In genomic region chr19:14053500-14053899, GRCh38 we compare ENCODE assay signal across 30 cellular contexts. TPM values are rescaled to one million over a fixed set of nuclear protein-coding genes. Genes with fewer than 3 reads are reported as not detected.
"Had no signal": no experiment of that assay in that cellular context is flagged by ENCODE, and none has a peak within 500 bp of the region (broad histone marks: within the 10 kb centered on the region; RNA-seq: fewer than 3 reads in every experiment).

No MANE protein-coding gene starts in this region.

- H3K4me3 Mint-ChIP-seq: activated CD4-positive, alpha-beta memory T cell treated with anti-CD3 and anti-CD28 coated beads, Interleukin-2, amount 10 ng/mL, durations not matched to agents 7 days and 5 days; activated CD4-positive, alpha-beta T cell treated with anti-CD3 and anti-CD28 coated beads, Interleukin-2, amount 10 ng/mL, durations not matched to agents 24 days and 14 days; activated naive CD4-positive, alpha-beta T cell treated with anti-CD3 and anti-CD28 coated beads, Interleukin-2, amount 10 ng/mL, durations not matched to agents 7 days and 5 days; activated T-cell treated with anti-CD3 and anti-CD28 coated beads, Interleukin-2, amount 50 U/mL, for 72 hours; endodermal cell; mesothelial cell of epicardium; neural progenitor cell; stimulated activated naive B cell treated with anti-CD40 and anti-IgM and Interleukin-4, amounts not matched to agents 10 μg/mL and 1 μg/mL and 100 μg/mL, for 72 hours had no signal

- H3K4me1 Mint-ChIP-seq: endodermal cell had no signal

- H3K4me3 ChIP-seq: heart left ventricle, neural progenitor cell, smooth muscle cell, thoracic aorta, vagina had no signal

- H3K4me1 ChIP-seq: neural progenitor cell had no signal

- H3K27ac ChIP-seq: epithelial cell of prostate, heart left ventricle, neural progenitor cell, thoracic aorta, vagina, VCaP had no signal

- H3K36me3 ChIP-seq: neural progenitor cell, thoracic aorta, vagina had no signal

- H3K9me3 ChIP-seq: thoracic aorta, vagina had no signal

- H3K27me3 ChIP-seq: vagina had no signal

- H3K9me3 Mint-ChIP-seq: activated CD4-positive, alpha-beta memory T cell treated with anti-CD3 and anti-CD28 coated beads, Interleukin-2, amount 10 ng/mL, durations not matched to agents 7 days and 5 days; activated CD4-positive, alpha-beta T cell treated with anti-CD3 and anti-CD28 coated beads, Interleukin-2, amount 10 ng/mL, durations not matched to agents 24 days and 14 days; activated naive CD4-positive, alpha-beta T cell treated with anti-CD3 and anti-CD28 coated beads, Interleukin-2, amount 10 ng/mL, durations not matched to agents 7 days and 5 days; activated T-cell treated with anti-CD3 and anti-CD28 coated beads, Interleukin-2, amount 50 U/mL, for 72 hours; mesothelial cell of epicardium; neural progenitor cell; type B pancreatic cell had no signal

- DNase-seq: activated CD4-positive, alpha-beta memory T cell treated with anti-CD3 and anti-CD28 coated beads, Interleukin-2, amount 10 ng/mL, durations not matched to agents 7 days and 5 days; activated CD4-positive, alpha-beta T cell treated with anti-CD3 and anti-CD28 coated beads, Interleukin-2, amount 10 ng/mL, durations not matched to agents 24 days and 14 days; activated effector memory CD4-positive, alpha-beta T cell treated with Interleukin-2 at 50 U/mL for 16 hours; activated naive CD4-positive, alpha-beta T cell treated with anti-CD3 and anti-CD28 coated beads, Interleukin-2, amount 10 ng/mL, durations not matched to agents 7 days and 5 days; activated T-cell treated with anti-CD3 and anti-CD28 coated beads, Interleukin-2, amount 50 U/mL, for 72 hours; amygdala; cerebellar nuclear complex; cortex of kidney; endodermal cell; heart left ventricle; left ventricle myocardium superior; mammary epithelial cell; naive thymus-derived CD8-positive, alpha-beta T cell; stimulated activated CD4-positive, alpha-beta T cell treated with anti-CD3 and anti-CD28 coated beads, Interleukin-15, amount 100 ng/mL, for 24 hours; stimulated activated naive B cell treated with anti-CD40 and anti-IgM and Interleukin-4, amounts not matched to agents 10 μg/mL and 1 μg/mL and 100 μg/mL, for 72 hours had no signal

- H3K9ac ChIP-seq: neural progenitor cell had no signal

- H3K27ac Mint-ChIP-seq: activated naive CD4-positive, alpha-beta T cell treated with anti-CD3 and anti-CD28 coated beads, Interleukin-2, amount 10 ng/mL, durations not matched to agents 7 days and 5 days; activated T-cell treated with anti-CD3 and anti-CD28 coated beads, Interleukin-2, amount 50 U/mL, for 72 hours; endodermal cell; mesothelial cell of epicardium; type B pancreatic cell had no signal

- H3K36me3 Mint-ChIP-seq: neural progenitor cell, type B pancreatic cell had no signal

- ATAC-seq: activated CD4-positive, CD25-positive, alpha-beta regulatory T cell treated with anti-CD3 and anti-CD28 coated beads, Interleukin-2, amount 50 U/mL, for 24 hours; activated T-cell treated with anti-CD3 and anti-CD28 coated beads, Interleukin-2, amount 50 U/mL, for 72 hours; heart left ventricle; left ventricle myocardium superior; naive thymus-derived CD8-positive, alpha-beta T cell; sciatic nerve; stimulated activated naive B cell treated with anti-CD40 and anti-IgM and Interleukin-4, amounts not matched to agents 10 μg/mL and 1 μg/mL and 100 μg/mL, for 72 hours had no signal

- H2AFZ ChIP-seq: neural progenitor cell had no signal

- H3K4me2 ChIP-seq: neural progenitor cell, smooth muscle cell had no signal

RNA-seq across cellular contexts. Expression of gene PALM3, which starts 8.4 kb away (rescaled TPM):
- total RNA-seq: activated CD4-positive, alpha-beta memory T cell treated with anti-CD3 and anti-CD28 coated beads, Interleukin-2, amount 10 ng/mL, durations not matched to agents 7 days and 5 days; activated CD4-positive, alpha-beta T cell treated with anti-CD3 and anti-CD28 coated beads, Interleukin-2, amount 10 ng/mL, durations not matched to agents 24 days and 14 days; bronchial epithelial cell; left ventricle myocardium superior; mammary epithelial cell; naive thymus-derived CD8-positive, alpha-beta T cell; osteoblast; smooth muscle cell; thoracic aorta had no signal
- polyA plus RNA-seq: mammary epithelial cell had no signal

RNA-seq across cellular contexts. Expression of gene RLN3, which starts 25.6 kb away (rescaled TPM):
- total RNA-seq: activated CD4-positive, alpha-beta memory T cell treated with anti-CD3 and anti-CD28 coated beads, Interleukin-2, amount 10 ng/mL, durations not matched to agents 7 days and 5 days; activated CD4-positive, alpha-beta T cell treated with anti-CD3 and anti-CD28 coated beads, Interleukin-2, amount 10 ng/mL, durations not matched to agents 24 days and 14 days; activated T-cell treated with anti-CD3 and anti-CD28 coated beads, Interleukin-2, amount 50 U/mL, for 72 hours; bronchial epithelial cell; endodermal cell; fibroblast of villous mesenchyme; heart left ventricle; left ventricle myocardium superior; mammary epithelial cell; mesothelial cell of epicardium; naive thymus-derived CD8-positive, alpha-beta T cell; osteoblast; posterior vena cava; renal cortical epithelial cell; sciatic nerve; smooth muscle cell; thoracic aorta; vagina had no signal
- polyA plus RNA-seq: heart left ventricle, mammary epithelial cell, smooth muscle cell had no signal

RNA-seq across cellular contexts. Expression of gene C19orf67, which starts 32.1 kb away (rescaled TPM):
- total RNA-seq: activated T-cell treated with anti-CD3 and anti-CD28 coated beads, Interleukin-2, amount 50 U/mL, for 72 hours; bronchial epithelial cell; fibroblast of villous mesenchyme; heart left ventricle; left ventricle myocardium superior; mammary epithelial cell; osteoblast; posterior vena cava; renal cortical epithelial cell; sciatic nerve; smooth muscle cell; thoracic aorta; vagina had no signal
- polyA plus RNA-seq: heart left ventricle; mammary epithelial cell; naive thymus-derived CD8-positive, alpha-beta T cell had no signal
